8 cellular contexts compared by ENCODE assay signal in the genomic region with DNA sequence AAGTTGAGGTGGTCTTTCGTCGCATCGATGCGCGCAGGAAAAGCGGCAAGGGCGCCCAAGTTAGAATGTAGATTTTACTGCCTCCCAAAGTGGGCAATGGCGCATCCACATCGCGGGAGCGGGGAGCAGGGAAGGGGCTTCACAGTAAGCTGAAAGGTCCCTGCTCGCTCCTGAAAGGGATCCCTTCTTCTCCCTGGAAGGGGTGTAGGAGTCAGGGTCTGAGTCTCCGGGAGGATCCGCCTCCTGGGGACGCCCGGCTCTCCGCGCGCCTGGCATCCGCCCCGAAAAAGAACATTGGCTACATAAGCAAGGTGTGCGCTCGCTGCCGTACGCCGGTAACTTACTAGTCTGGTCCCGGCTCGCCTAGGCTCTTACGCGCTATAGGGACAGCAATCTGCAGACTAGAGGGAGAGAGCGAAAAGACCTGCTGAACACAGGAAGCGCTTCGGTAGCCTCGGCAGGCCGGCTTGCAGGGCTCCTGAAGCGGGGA. TPM values are rescaled to one million over a fixed set of nuclear protein-coding genes. Genes with fewer than 3 reads are reported as not detected.
DNase-seq lines count a peak whose midpoint lies in the region; ATAC-seq and TF ChIP-seq lines count a peak whose summit lies in the region.

No MANE protein-coding gene starts in this region.

- H3K4me1 Mint-ChIP-seq in MCF 10A (ENCODE audit: insufficient read depth, unreplicated experiment), result peaks cover 26% of the 10 kb centered on the region

- H3K9me3 Mint-ChIP-seq in MCF 10A (ENCODE audit: unreplicated experiment), result no peaks in the 10 kb centered on the region

- no TSS peak for BruUV-seq in MCF 10A (replicated peaks; lab: Mats Ljungman, UMichigan)

- CTCF ChIA-PET in HEK293 (lab: Yijun Ruan, JAX), result interaction anchor here (0.6 to 2.0 kb wide), 6 partner anchors 11 to 372 kb away, joined by 3 to 8 read pairs (median 3); no protein-coding TSS in a partner anchor
- CTCF ChIA-PET in MCF 10A (lab: Yijun Ruan, JAX), result interaction anchor here (0.6 to 2.3 kb wide), 8 partner anchors 16 to 71 kb away, joined by 3 to 10 read pairs (median 4); no protein-coding TSS in a partner anchor

- intact Hi-C loops in MCF 10A (cut with micrococcal nuclease) (loop anchor here (1.0 to 5.0 kb wide), 4 partner anchors 55 to 661 kb away; partner anchors contain the start of gene SGPL1), sciatic nerve (cut with DNase I) (loop anchor here (2.0 kb wide), 1 partner anchor 58 kb away; no protein-coding TSS in a partner anchor)

- H3K4me3 ChIP-seq in HEK293 (ENCODE audit: low read depth, low read length), result peak overlapping the region; percentile 69
- peak overlapping the region; percentile 78 for H3K4me3 ChIP-seq in NT2/D1 (ENCODE audit: insufficient read length, low read depth)
- peak overlapping the region; percentile 79 for H3K4me3 ChIP-seq in iPS-18c (ENCODE audit: insufficient read depth, low read depth, low read length)

- H3K36me3 Mint-ChIP-seq in MCF 10A (ENCODE audit: insufficient read depth, unreplicated experiment), result peaks cover 5% of the 10 kb centered on the region

- H3K9ac ChIP-seq in NT2/D1 (ENCODE audit: insufficient read length, low read depth), result peak overlapping the region; percentile 93

- TF ChIP-seq CTCF in HEK293 (tag by site-specific recombination; IDR thresholded peaks at IDR 0.05) (no peak), MCF 10A (IDR thresholded peaks at IDR 0.05; ENCODE audit: unreplicated experiment) (no peak)

- peaks cover 26% of the 10 kb centered on the region for H3K27me3 Mint-ChIP-seq in MCF 10A (ENCODE audit: insufficient read depth, unreplicated experiment)

- peak overlapping the region; percentile 64 for H3K4me3 Mint-ChIP-seq in MCF 10A (ENCODE audit: unreplicated experiment)

- peak; percentile 40 for ATAC-seq in sciatic nerve
- ATAC-seq in HG03342 (IDR thresholded peaks at IDR 0.05; ENCODE audit: unreplicated experiment), result no peak
- ATAC-seq in GM18861 (IDR thresholded peaks at IDR 0.05; ENCODE audit: unreplicated experiment), result no peak

- no peaks in the 10 kb centered on the region for H3K9me3 ChIP-seq in HEK293 (ENCODE audit: control insufficient read depth, insufficient read depth, low read depth, low read length)
- H3K9me3 ChIP-seq in NT2/D1 (ENCODE audit: insufficient read depth, low read length), result no peaks in the 10 kb centered on the region
- H3K9me3 ChIP-seq in iPS-18c (ENCODE audit: control insufficient read depth, insufficient read depth, low read length), result no peaks in the 10 kb centered on the region

- POLR2A ChIA-PET in HEK293 (lab: Yijun Ruan, JAX), result interaction anchor here (1.0 to 1.7 kb wide), 6 partner anchors 14 to 809 kb away, joined by 3 to 8 read pairs (median 4); partner anchors contain the start of gene EIF4EBP2
- POLR2A ChIA-PET in MCF 10A (lab: Yijun Ruan, JAX), result interaction anchor here (0.7 to 9.3 kb wide), 6 partner anchors 32 to 747 kb away, joined by 4 to 146 read pairs (median 20); no protein-coding TSS in a partner anchor

- no peak overlapping the region for H3K27ac Mint-ChIP-seq in MCF 10A (ENCODE audit: low read depth, unreplicated experiment)

- H3K27ac ChIP-seq in HEK293 (ENCODE audit: extremely low read depth, low read depth, low read length), result peak overlapping the region; percentile 93; the same call in 1 of the 2 replicates

- H3K36me3 ChIP-seq in HEK293 (ENCODE audit: control insufficient read depth in 2 of 2, insufficient read depth in 1 of 2, low read length in 2 of 2) (no peaks in the 10 kb centered on the region), NT2/D1 (ENCODE audit: insufficient read depth, insufficient read length, low read length) (no peaks in the 10 kb centered on the region)

- peak; percentile 49 for DNase-seq in AG20443 (ENCODE audit: low spot score)
- no peak for DNase-seq in NT2/D1 (ENCODE audit: low read depth, low spot score)
- peak; percentile 89 for DNase-seq in MCF 10A (ENCODE audit: unreplicated experiment)
- DNase-seq in sciatic nerve (ENCODE audit: low spot score), result peak; percentile 63

- H3K4me1 ChIP-seq in HEK293 (ENCODE audit: control insufficient read depth, insufficient read depth, low read length) (peaks cover 36% of the 10 kb centered on the region), NT2/D1 (ENCODE audit: insufficient read depth, insufficient read length) (peaks cover 21% of the 10 kb centered on the region)

- H3K27me3 ChIP-seq in NT2/D1 (ENCODE audit: insufficient read depth, insufficient read length), result peaks cover 31% of the 10 kb centered on the region

TF ChIP-seq in HEK293, 187 proteins besides CTCF, POLR2A, EP300 and RAD21 (continues in another document):
- TF ChIP-seq MYNN (tag by site-specific recombination; IDR thresholded peaks at IDR 0.05; ENCODE audit: borderline replicate concordance) (no peak), ZNF621 (tag by site-specific recombination; IDR thresholded peaks at IDR 0.05) (no peak), ZNF37A (tag by site-specific recombination; IDR thresholded peaks at IDR 0.05) (no peak), ZBTB48 (tag by site-specific recombination; IDR thresholded peaks at IDR 0.05) (peak; percentile 63; the same call in 1 of the 2 replicates), KLF16 (tag by site-specific recombination; IDR thresholded peaks at IDR 0.05) (no peak), ZBTB49 (tag by site-specific recombination; IDR thresholded peaks at IDR 0.05; ENCODE audit: low read depth) (no peak), ZNF292 (tag by site-specific recombination; IDR thresholded peaks at IDR 0.05; ENCODE audit: borderline replicate concordance, low read depth) (no peak), ZFP41 (tag by site-specific recombination; IDR thresholded peaks at IDR 0.05; ENCODE audit: borderline replicate concordance) (no peak), ZBTB26 (tag by site-specific recombination; optimal IDR thresholded peaks at IDR 0.05) (peak; percentile 57), ZNF398 (tag by site-specific recombination; IDR thresholded peaks at IDR 0.05) (no peak)
- TF ChIP-seq, protein P1, sequence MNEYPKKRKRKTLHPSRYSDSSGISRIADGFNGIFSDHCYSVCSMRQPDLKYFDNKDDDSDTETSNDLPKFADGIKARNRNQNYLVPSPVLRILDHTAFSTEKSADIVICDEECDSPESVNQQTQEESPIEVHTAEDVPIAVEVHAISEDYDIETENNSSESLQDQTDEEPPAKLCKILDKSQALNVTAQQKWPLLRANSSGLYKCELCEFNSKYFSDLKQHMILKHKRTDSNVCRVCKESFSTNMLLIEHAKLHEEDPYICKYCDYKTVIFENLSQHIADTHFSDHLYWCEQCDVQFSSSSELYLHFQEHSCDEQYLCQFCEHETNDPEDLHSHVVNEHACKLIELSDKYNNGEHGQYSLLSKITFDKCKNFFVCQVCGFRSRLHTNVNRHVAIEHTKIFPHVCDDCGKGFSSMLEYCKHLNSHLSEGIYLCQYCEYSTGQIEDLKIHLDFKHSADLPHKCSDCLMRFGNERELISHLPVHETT (tag by site-specific recombination; IDR thresholded peaks at IDR 0.05), result no peak

RNA-seq across cellular contexts. Expression of gene UNC5B, which starts 0.8 kb away (rescaled TPM):
- 80.5 and 82.4 TPM in 2 replicates for total RNA-seq in MCF 10A (2022)
- 4.1 TPM for total RNA-seq in sciatic nerve

Comparison
In these comparisons a context has a peak if more than half of its experiments do, and no peak if none do; other contexts are left out.
1. RNA of gene UNC5B, which starts 0.8 kb away (total RNA-seq): 80.5 to 82.4 TPM in MCF 10A; 4.1 TPM in sciatic nerve (single experiment); every median in the first group is over 10 times any median in the second.
2. Peak in every context shown above with its lines, with median percentiles within 50 percentile points of each other: H3K4me3 ChIP-seq.